Comparison of ENCODE assay signal across 2 cellular contexts in genomic region chr3:162769559-162769958, GRCh38.
TF ChIP-seq lines count a peak whose summit lies in the region.

No MANE protein-coding gene starts in this region.

TF ChIP-seq in HepG2, 621 proteins besides CTCF, POLR2A, EP300 and RAD21:
- TF ChIP-seq CREB1 (IDR thresholded peaks at IDR 0.05) = 0 out of 2 replicates have a peak, but pooled peaks have one; percentile 27
- no peak for TF ChIP-seq CREB1 (CRISPR knock-in tag; IDR thresholded peaks at IDR 0.05)
- TF ChIP-seq SRY (CRISPR knock-in tag; IDR thresholded peaks at IDR 0.05) = no peak

TF ChIP-seq in SK-N-SH, 30 proteins besides CTCF, POLR2A, EP300 and RAD21 (continued from another document):
- TF ChIP-seq IRF3 (IDR thresholded peaks at IDR 0.05; ENCODE audit: low read depth, low read length) (no peak), USF1 (IDR thresholded peaks at IDR 0.05; ENCODE audit: borderline replicate concordance, low read depth) (no peak), FOSL2 (IDR thresholded peaks at IDR 0.05; ENCODE audit: borderline replicate concordance, low read depth) (peak; percentile 36; the same call in 1 of the 2 replicates), GATA2 (CRISPR knock-in tag; IDR thresholded peaks at IDR 0.05) (no peak), TCF12 (IDR thresholded peaks at IDR 0.05) (peak; percentile 25; the same call in 1 of the 2 replicates), TEAD4 (IDR thresholded peaks at IDR 0.05; ENCODE audit: borderline replicate concordance, insufficient read depth) (no peak), MXI1 (IDR thresholded peaks at IDR 0.05; ENCODE audit: low read depth, low read length) (no peak), MAX (IDR thresholded peaks at IDR 0.05; ENCODE audit: low read depth) (no peak)
